ENCODE assay signal across 8 cellular contexts in genomic region chr2:10448646-10449480, GRCh38. TPM values are rescaled to one million over a fixed set of nuclear protein-coding genes. Genes with fewer than 3 reads are reported as not detected.
DNase-seq lines count a peak whose midpoint lies in the region; TF ChIP-seq lines count a peak whose summit lies in the region.

No MANE protein-coding gene starts in this region.

- DNase-seq in HFFc6 (peak; percentile 79), MV-4-11 (lab: John Stamatoyannopoulos, UW) (peak; percentile 91), SKM-1 treated with dmso at 0.1 percent for 144 hours (lab: John Stamatoyannopoulos, UW; ENCODE audit: unreplicated experiment) (peak; percentile 94), adipocyte (ENCODE audit: low read depth) (peak; percentile 60), iPS DF 6.9 (ENCODE audit: low read depth, low spot score) (peak; percentile 63), KBM-7 (no peak)

- in situ Hi-C loops in KBM-7 (cut with MboI; ENCODE audit: low pct_unique_long_range_greater_than_20kb, low sequenced_read_pairs), result no loop called here

- H3K27me3 Mint-ChIP-seq in HFFc6 (ENCODE audit: insufficient read depth), result peaks cover 5% of the 10 kb centered on the region; the same call in 1 of the 2 replicates

- H3K4me3 Mint-ChIP-seq in HFFc6, result peak overlapping the region; percentile 80

- peaks cover 60% of the 10 kb centered on the region for H3K4me1 Mint-ChIP-seq in HFFc6 (ENCODE audit: low read depth)

- no CpG with 5 or more reads among the region's 61 CpGs for WGBS in iPS DF 6.9 (ENCODE audit: insufficient coverage, insufficient read length)

- peak; percentile 61 for TF ChIP-seq POLR2A in GM10847 (IDR thresholded peaks at IDR 0.05; ENCODE audit: extremely low read depth, insufficient read length)

- H3K9ac ChIP-seq in adipocyte (ENCODE audit: low read length) (peak overlapping the region; percentile 93), skeletal muscle tissue (ENCODE audit: low read depth in 1 of 3, low read length in 3 of 3) (peak overlapping the region; percentile 79 to 87 (median 81))

- H3K9me3 ChIP-seq in adipocyte (ENCODE audit: control insufficient read depth, low read length), result no peaks in the 10 kb centered on the region
- H3K9me3 ChIP-seq in iPS DF 6.9 (ENCODE audit: control insufficient read depth, insufficient read depth, low read length), result no peaks in the 10 kb centered on the region
- no peaks in the 10 kb centered on the region for H3K9me3 ChIP-seq in skeletal muscle tissue (ENCODE audit: control insufficient read depth in 3 of 3, low read length in 3 of 3)

- H3K9me3 Mint-ChIP-seq in HFFc6, result peaks cover 5% of the 10 kb centered on the region

- no peak overlapping the region for H3K27ac ChIP-seq in iPS DF 6.9 (ENCODE audit: low read length)
- peak overlapping the region; percentile 89 for H3K27ac ChIP-seq in skeletal muscle tissue (ENCODE audit: low read depth, low read length)

- H3K27me3 ChIP-seq in adipocyte (replicated peaks; ENCODE audit: control insufficient read depth, insufficient read depth, low read length), result no peaks in the 10 kb centered on the region
- peaks cover 6% of the 10 kb centered on the region; the same call in 1 of the 2 replicates for H3K27me3 ChIP-seq in iPS DF 6.9 (ENCODE audit: control insufficient read depth, insufficient read depth, low read length)
- no peaks in the 10 kb centered on the region for H3K27me3 ChIP-seq in skeletal muscle tissue (ENCODE audit: control insufficient read depth in 3 of 3, insufficient read depth in 3 of 3, low read length in 3 of 3)

- H3K36me3 ChIP-seq in adipocyte (ENCODE audit: control insufficient read depth, insufficient read depth, low read length, severe bottlenecking) (peaks cover 11% of the 10 kb centered on the region), iPS DF 6.9 (ENCODE audit: control insufficient read depth, insufficient read depth, low read length) (no peaks in the 10 kb centered on the region), skeletal muscle tissue (ENCODE audit: control insufficient read depth in 3 of 3, insufficient read depth in 3 of 3, low read length in 3 of 3) (peaks cover 6 to 10% (median 8%) of the 10 kb centered on the region in 3 donors)

- peaks cover 26% of the 10 kb centered on the region for H3K36me3 Mint-ChIP-seq in HFFc6 (ENCODE audit: low read depth)

- TF ChIP-seq CTCF in HFFc6 (IDR thresholded peaks at IDR 0.05), result peak; percentile 30; the same call in 1 of the 2 replicates

- H3K4me3 ChIP-seq in adipocyte (ENCODE audit: low read length) (peak overlapping the region; percentile 91), iPS DF 6.9 (ENCODE audit: low read length) (peak overlapping the region; percentile 30; the same call in 1 of the 2 replicates), skeletal muscle tissue (ENCODE audit: low read length in 3 of 3) (peak overlapping the region; percentile 78 to 90 (median 80))

- peaks cover 25% of the 10 kb centered on the region for H3K4me1 ChIP-seq in adipocyte (ENCODE audit: control insufficient read depth, insufficient read depth, low read length)
- peaks cover 7% of the 10 kb centered on the region for H3K4me1 ChIP-seq in iPS DF 6.9 (ENCODE audit: control insufficient read depth, insufficient read depth, low read length)
- peaks cover 22 to 37% (median 27%) of the 10 kb centered on the region in 3 donors for H3K4me1 ChIP-seq in skeletal muscle tissue (ENCODE audit: control insufficient read depth in 3 of 3, insufficient read depth in 3 of 3, low read length in 3 of 3)

- H3K27ac Mint-ChIP-seq in HFFc6, result peak overlapping the region; percentile 53; the same call in 1 of the 2 replicates

RNA-seq across cellular contexts. Expression of gene ODC1, which starts 0.7 kb away (rescaled TPM):
- 100 to 1,000 TPM; 116 to 155 (median 143) TPM for total RNA-seq in HFFc6 (2021; fragmentation: NEBNext Ultra II Directional; extraction: Animal tissue kit (Norgen Biotek cat#: 25700))
- 99.7 TPM for total RNA-seq in skeletal muscle tissue

Comparison
In these comparisons a context has a peak if more than half of its experiments do, and no peak if none do; other contexts are left out.
1. H3K4me3 ChIP-seq: peak in every context shown above with its lines; median percentile 91 in adipocyte; 80 in skeletal muscle tissue; 30 in iPS DF 6.9.